Comparison of ENCODE assay signal across 16 cellular contexts in the genomic region with DNA sequence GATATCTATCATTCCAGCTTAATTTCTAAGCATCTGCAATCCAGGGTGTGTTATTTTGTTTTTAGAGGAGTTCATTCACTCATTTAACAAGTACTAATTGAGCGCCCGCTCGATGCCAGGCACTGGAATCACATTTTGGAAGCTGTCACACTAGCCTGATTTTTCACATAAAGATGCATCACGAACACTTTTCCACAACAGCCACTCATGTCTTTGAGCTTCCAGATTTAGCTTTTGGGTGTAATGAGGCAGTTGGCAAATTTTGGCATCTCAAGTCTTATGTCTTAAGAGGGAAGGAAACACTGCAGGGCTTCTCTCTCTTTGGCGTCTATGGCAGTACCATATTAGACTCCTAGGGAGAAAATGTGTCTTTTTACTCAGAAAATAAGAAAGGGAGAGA. TPM values are rescaled to one million over a fixed set of nuclear protein-coding genes. Genes with fewer than 3 reads are reported as not detected.
"Had no signal": no experiment of that assay in that cellular context is flagged by ENCODE, and none has a peak within 500 bp of the region (broad histone marks: within the 10 kb centered on the region; RNA-seq: fewer than 3 reads in every experiment).

No MANE protein-coding gene starts in this region.

- H3K27ac Mint-ChIP-seq: immature natural killer cell, mesothelial cell of epicardium had no signal

- H3K9me3 Mint-ChIP-seq: mesothelial cell of epicardium had no signal

- H3K4me3 Mint-ChIP-seq: immature natural killer cell, mesothelial cell of epicardium had no signal

- H3K36me3 Mint-ChIP-seq: immature natural killer cell, mesothelial cell of epicardium had no signal

- DNase-seq: dermis blood vessel endothelial cell; dorsolateral prefrontal cortex; effector CD4-positive, alpha-beta T cell; effector memory CD4-positive, alpha-beta T cell; foreskin keratinocyte; heart left ventricle; hypothalamus; immature natural killer cell; left cardiac atrium; left lung; left ventricle myocardium superior; lower lobe of right lung; mesenchymal stem cell had no signal

- ATAC-seq: foreskin keratinocyte, gastroesophageal sphincter, heart left ventricle, left cardiac atrium, left lung, left ventricle myocardium superior, lower lobe of right lung had no signal

- H3K4me1 Mint-ChIP-seq: immature natural killer cell, mesothelial cell of epicardium had no signal

RNA-seq across cellular contexts. Expression of gene NRXN3, which starts 14.0 kb away (rescaled TPM):
- total RNA-seq: lung microvascular endothelial cell had no signal
